9 cellular contexts compared by ENCODE assay signal in the genomic region with DNA sequence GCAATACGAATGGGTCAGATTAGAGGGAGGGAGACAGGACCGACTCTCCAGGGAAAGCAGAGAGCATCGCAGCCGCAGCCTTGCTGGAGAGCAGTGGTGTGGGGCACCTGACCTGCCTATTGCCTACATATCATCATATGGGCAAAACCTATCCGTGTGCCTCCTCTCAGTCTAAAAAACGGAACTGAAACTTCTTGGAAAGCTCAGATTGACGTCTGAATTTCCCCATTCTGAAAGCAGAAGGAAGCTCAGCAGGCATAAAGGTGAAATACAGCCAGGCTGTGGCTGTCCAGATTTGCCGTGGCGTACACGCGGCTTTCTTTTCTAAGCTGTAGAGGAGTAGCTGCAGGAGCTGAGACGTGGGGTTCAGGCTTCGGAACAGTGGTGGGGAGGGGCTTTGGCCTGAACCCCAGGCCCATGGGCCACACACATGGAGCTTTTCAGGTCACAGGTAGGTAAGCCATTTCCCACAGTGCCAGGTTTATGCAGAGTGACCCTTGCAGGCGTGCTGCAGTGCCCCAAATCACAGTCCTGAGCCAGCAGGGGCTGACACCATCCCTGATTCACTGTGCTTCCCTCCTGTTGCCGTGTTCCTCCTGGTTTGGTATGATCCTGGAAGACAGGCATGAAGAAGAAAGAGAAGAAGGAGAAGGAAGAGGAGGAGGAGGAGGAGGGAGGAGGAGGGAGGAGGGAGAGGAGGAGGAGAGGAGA. TPM values are rescaled to one million over a fixed set of nuclear protein-coding genes. Genes with fewer than 3 reads are reported as not detected.
DNase-seq lines count a peak whose midpoint lies in the region; ATAC-seq, FAIRE-seq and TF ChIP-seq lines count a peak whose summit lies in the region.
"Had no signal": no experiment of that assay in that cellular context is flagged by ENCODE, and none has a peak within 500 bp of the region (broad histone marks: within the 10 kb centered on the region; RNA-seq: fewer than 3 reads in every experiment).

No MANE protein-coding gene starts in this region.

- peaks cover 47% of the 10 kb centered on the region for H3K27me3 Mint-ChIP-seq in central memory CD8-positive, alpha-beta T cell

- H3K9me3 ChIP-seq in transverse colon: no peaks in the 10 kb centered on the region

- peaks cover 19% of the 10 kb centered on the region for H3K4me1 Mint-ChIP-seq in central memory CD8-positive, alpha-beta T cell

- H3K36me3 Mint-ChIP-seq in central memory CD8-positive, alpha-beta T cell (ENCODE audit: insufficient read depth): no peaks in the 10 kb centered on the region

- H3K36me3 ChIP-seq in transverse colon: no peaks in the 10 kb centered on the region

- H3K9me3 Mint-ChIP-seq in central memory CD8-positive, alpha-beta T cell: no peaks in the 10 kb centered on the region

- FAIRE-seq in GM12891 (lab: Jason Lieb, UNC): peak; percentile 43

- no peak overlapping the region for H3K4me3 ChIP-seq in transverse colon

- TF ChIP-seq POLR2A in GM12891 (IDR thresholded peaks at IDR 0.05; ENCODE audit: low read depth, low read length) (no peak), erythroblast (IDR thresholded peaks at IDR 0.05; ENCODE audit: low read length) (no peak), transverse colon (IDR thresholded peaks at IDR 0.05) (no peak)

- in situ Hi-C loops in transverse colon (cut with MboI; ENCODE audit: low pct_ligation_motif_present in 1 of 4, low pct_unique_long_range_greater_than_20kb in 1 of 4, low sequenced_read_pairs in 3 of 4): no loop called here

- 12 to 26% methylated on average over 5 to 15 of the region's 15 CpGs for WGBS in transverse colon (ENCODE audit: low coverage in 1 of 2), 2 donors

- peak overlapping the region; percentile 14 for H3K4me3 Mint-ChIP-seq in central memory CD8-positive, alpha-beta T cell

- intact Hi-C loops in transverse colon (cut with DNase I; ENCODE audit: low total_unique reads): no loop called here

- no peaks in the 10 kb centered on the region for H3K4me1 ChIP-seq in transverse colon

- H3K27me3 ChIP-seq in transverse colon: peaks cover 48% of the 10 kb centered on the region

- TF ChIP-seq EP300 in transverse colon (IDR thresholded peaks at IDR 0.05; ENCODE audit: low read depth): no peak

- DNase-seq in GM12891 (ENCODE audit: insufficient read length, low spot score) (no peak), NOMO-1 treated with dmso at 0.1 percent for 144 hours (lab: John Stamatoyannopoulos, UW; ENCODE audit: unreplicated experiment) (peak; percentile 94), pons (ENCODE audit: low spot score) (peak; percentile 71), erythroblast (lab: John Stamatoyannopoulos, UW) (no peak), transverse colon (no peak)
- no peak for DNase-seq in central memory CD8-positive, alpha-beta T cell (ENCODE audit: low spot score in 2 of 2)
- DNase-seq: islet precursor cell had no signal

- TF ChIP-seq CTCF in transverse colon (IDR thresholded peaks at IDR 0.05): no peak

- no peak overlapping the region for H3K27ac Mint-ChIP-seq in central memory CD8-positive, alpha-beta T cell (ENCODE audit: low read depth)

- peak; percentile 58 for ATAC-seq in central memory CD8-positive, alpha-beta T cell (replicated peaks; ENCODE audit: extremely low read depth, poor library complexity, severe bottlenecking)
- ATAC-seq in GM18502 (IDR thresholded peaks at IDR 0.05; ENCODE audit: poor library complexity, unreplicated experiment): no peak
- ATAC-seq: esophagus mucosa had no signal

- H3K27ac ChIP-seq in transverse colon: no peak overlapping the region

TF ChIP-seq in GM12891, 5 proteins besides CTCF, POLR2A, EP300 and RAD21:
- TF ChIP-seq POU2F2 (IDR thresholded peaks at IDR 0.05; ENCODE audit: low read depth, low read length): no peak
- no peak for TF ChIP-seq PAX5 (IDR thresholded peaks at IDR 0.05; ENCODE audit: insufficient read depth, low read length, severe bottlenecking)
- TF ChIP-seq SPI1 (IDR thresholded peaks at IDR 0.05; ENCODE audit: low read depth, low read length): peak; percentile 97
- TF ChIP-seq POLR2AphosphoS5 (IDR thresholded peaks at IDR 0.05; ENCODE audit: low read depth, low read length): no peak
- TF ChIP-seq TAF1 (IDR thresholded peaks at IDR 0.05; ENCODE audit: low read depth, low read length): no peak

RNA-seq across cellular contexts. Expression of gene TNRC6C, which starts 41.6 kb away (rescaled TPM):
- polyA plus RNA-seq in GM12891 (2012; ENCODE audit: low read depth, missing spikeins): 0.47 TPM
- total RNA-seq in transverse colon: 10 to 100 TPM in 2 of 4 donors, 1 to 10 TPM in 2; 7.5 to 16.9 (median 9.9) TPM

Comparison
In these comparisons a context has a peak if more than half of its experiments do, and no peak if none do; other contexts are left out.
1. DNase-seq: peak in NOMO-1 treated with dmso at 0.1 percent for 144 hours (single experiment) and pons (single experiment); none in GM12891 (single experiment), central memory CD8-positive, alpha-beta T cell (0 of 2), erythroblast (0 of 2) and transverse colon (single experiment).